13 cellular contexts compared by ENCODE assay signal in the genomic region with DNA sequence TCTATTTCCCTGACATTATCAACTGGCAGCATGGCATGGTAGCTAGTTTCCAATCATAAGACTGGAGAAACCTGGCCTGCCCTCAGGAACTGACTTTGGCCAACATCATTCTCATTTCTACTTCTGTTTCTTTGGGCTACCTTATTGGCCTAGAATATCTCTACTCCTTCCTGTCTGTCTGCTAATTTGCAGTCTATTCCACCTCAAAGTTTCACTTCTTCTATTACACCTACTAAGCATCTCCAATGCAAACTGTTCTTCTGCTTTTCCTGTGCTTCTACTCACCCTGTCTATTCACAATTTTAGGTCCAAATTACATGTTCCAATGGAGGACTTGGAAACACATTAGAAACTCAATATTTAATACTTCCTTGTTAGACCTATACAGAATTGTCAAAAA.
DNase-seq lines count a peak whose midpoint lies in the region; ATAC-seq and TF ChIP-seq lines count a peak whose summit lies in the region.
"Had no signal": no experiment of that assay in that cellular context is flagged by ENCODE, and none has a peak within 500 bp of the region (broad histone marks: within the 10 kb centered on the region; RNA-seq: fewer than 3 reads in every experiment).

No MANE protein-coding gene starts in this region.

- no peak overlapping the region for H2AFZ ChIP-seq in MM.1S (ENCODE audit: low read length)

- H3K27me3 ChIP-seq in DOHH2 (ENCODE audit: control insufficient read depth, low read length) = no peaks in the 10 kb centered on the region
- H3K27me3 ChIP-seq in MM.1S (replicated peaks; ENCODE audit: insufficient read depth, low read length) = no peaks in the 10 kb centered on the region

- H3K9ac ChIP-seq in MM.1S (ENCODE audit: low read length) = no peak overlapping the region

- H3K4me1 ChIP-seq in DOHH2 (ENCODE audit: control insufficient read depth, low read length) = peaks cover 10% of the 10 kb centered on the region
- H3K4me1 ChIP-seq in MM.1S (ENCODE audit: low read length) = peaks cover 9% of the 10 kb centered on the region

- H3K9me2 ChIP-seq in DOHH2 (replicated peaks; ENCODE audit: control insufficient read depth, low read length) = no peaks in the 10 kb centered on the region
- H3K9me2 ChIP-seq in MM.1S (replicated peaks; ENCODE audit: insufficient read depth, low read length) = no peaks in the 10 kb centered on the region

- H3F3A ChIP-seq in DOHH2 (ENCODE audit: control insufficient read depth, insufficient read depth) (no peaks in the 10 kb centered on the region), MM.1S (ENCODE audit: insufficient read depth, low read length) (no peaks in the 10 kb centered on the region)

- H3K36me3 ChIP-seq in DOHH2 (ENCODE audit: control insufficient read depth, low read length) (no peaks in the 10 kb centered on the region), MM.1S (replicated peaks; ENCODE audit: insufficient read depth, low read length) (no peaks in the 10 kb centered on the region)

- no peak overlapping the region for H3K4me3 ChIP-seq in DOHH2 (ENCODE audit: low read length)
- no peak overlapping the region for H3K4me3 ChIP-seq in MM.1S (ENCODE audit: low read length)
- no peak overlapping the region for H3K4me3 ChIP-seq in foreskin fibroblast (ENCODE audit: low read depth in 1 of 2, low read length in 2 of 2)

- TF ChIP-seq CTCF in DOHH2 (IDR thresholded peaks at IDR 0.05; ENCODE audit: low read depth, low read length, poor library complexity, severe bottlenecking) = no peak
- TF ChIP-seq CTCF in MM.1S (IDR thresholded peaks at IDR 0.05; ENCODE audit: low read length) = no peak
- no peak for TF ChIP-seq CTCF in foreskin fibroblast (IDR thresholded peaks at IDR 0.05; ENCODE audit: low read depth, low read length)

- 0 out of 2 replicates have a peak overlapping the region, but pooled peaks have one; percentile 15 for H3K4me2 ChIP-seq in DOHH2 (ENCODE audit: low read length)
- H3K4me2 ChIP-seq in MM.1S (ENCODE audit: low read depth, low read length) = no peak overlapping the region

- ATAC-seq in GM19351 (IDR thresholded peaks at IDR 0.05; ENCODE audit: unreplicated experiment) = peak; percentile 100
- ATAC-seq in HG02884 (IDR thresholded peaks at IDR 0.05; ENCODE audit: unreplicated experiment) = peak; percentile 97
- ATAC-seq: left cardiac atrium had no signal

- H3K9me3 ChIP-seq in DOHH2 (ENCODE audit: control insufficient read depth, insufficient read depth, low read length) (no peaks in the 10 kb centered on the region), MM.1S (replicated peaks; ENCODE audit: insufficient read depth, low read length) (no peaks in the 10 kb centered on the region)

- H4K20me1 ChIP-seq in DOHH2 (ENCODE audit: control insufficient read depth, insufficient read depth, low read depth, low read length) (no peaks in the 10 kb centered on the region), MM.1S (ENCODE audit: insufficient read depth, low read length) (no peaks in the 10 kb centered on the region)

- H3K79me2 ChIP-seq in DOHH2 (ENCODE audit: control insufficient read depth, low read length) (no peaks in the 10 kb centered on the region), MM.1S (ENCODE audit: low read length) (no peaks in the 10 kb centered on the region)

- DNase-seq in MM.1S (peak; percentile 28), AG08396 (ENCODE audit: low spot score) (no peak), NCI-H2227 (lab: John Stamatoyannopoulos, UW; ENCODE audit: unreplicated experiment) (no peak), NCI-H2171 (lab: John Stamatoyannopoulos, UW) (no peak), foreskin fibroblast (no peak)
- DNase-seq: activated CD4-positive, alpha-beta T cell treated with anti-CD3 and anti-CD28 coated beads for 1 hour; left cardiac atrium; NCI-H2107; Right ventricle myocardium superior; stimulated activated CD4-positive, alpha-beta T cell treated with anti-CD3 and anti-CD28 coated beads, Interleukin-1b, Interleukin-23, amount 100 ng/mL, for 48 hours had no signal

- H3K27ac ChIP-seq in DOHH2 (ENCODE audit: low read depth, low read length) = no peak overlapping the region
- peak overlapping the region; percentile 20; the same call in 1 of the 2 replicates for H3K27ac ChIP-seq in MM.1S (ENCODE audit: low read length)
